ENCODE assay signal across 8 cellular contexts in the genomic region with DNA sequence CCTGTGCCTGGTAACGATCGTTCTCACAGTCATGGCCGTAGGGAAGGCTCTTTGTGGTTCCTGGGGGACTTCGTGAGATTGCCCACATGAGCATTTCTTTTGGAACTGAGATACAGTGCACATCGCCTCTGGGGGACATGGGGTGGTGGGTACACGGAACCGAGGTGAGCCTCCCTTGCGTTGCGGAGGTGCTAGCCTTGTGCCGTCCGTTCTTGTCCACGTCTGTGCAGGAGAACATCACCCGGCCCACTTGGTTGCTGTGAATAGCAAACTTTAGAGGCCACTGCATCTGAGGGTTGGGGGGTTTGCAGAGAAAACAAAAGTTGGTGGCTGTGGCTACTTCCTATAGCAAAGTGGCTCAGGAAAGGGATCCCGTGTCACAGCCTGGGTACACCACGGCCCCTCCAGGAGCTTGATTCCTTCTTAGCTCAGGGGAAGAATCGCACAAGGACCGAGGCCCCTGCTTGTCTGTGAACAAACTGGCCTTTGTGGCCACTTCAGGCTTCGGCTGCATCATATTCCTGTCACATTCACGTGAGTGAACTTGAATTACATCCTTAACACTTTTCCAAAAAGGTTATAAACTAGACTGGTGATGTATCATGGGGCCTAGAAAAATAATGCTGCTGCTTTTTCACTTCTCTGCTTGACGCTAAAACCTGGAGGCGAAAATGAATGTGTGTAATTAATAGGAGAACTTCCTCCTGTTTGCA.
A peak's percentile ranks its signal among the peaks of the same experiment; 100 is the strongest.
DNase-seq lines count a peak whose midpoint lies in the region; ATAC-seq and TF ChIP-seq lines count a peak whose summit lies in the region.

No MANE protein-coding gene starts in this region.

- peak overlapping the region; percentile 75 for H3K9ac ChIP-seq in BLaER1

- peaks cover 100% of the 10 kb centered on the region for H3K4me1 ChIP-seq in BLaER1
- peaks cover 94 to 95% of the 10 kb centered on the region in 2 donors for H3K4me1 ChIP-seq in naive thymus-derived CD4-positive, alpha-beta T cell (ENCODE audit: control insufficient read depth in 2 of 2, insufficient read depth in 2 of 2, low read length in 2 of 2)

- peaks cover 83 to 100% (median 98%) of the 10 kb centered on the region in 7 donors for H3K4me1 Mint-ChIP-seq in naive thymus-derived CD4-positive, alpha-beta T cell

- H3K9me3 Mint-ChIP-seq in naive thymus-derived CD4-positive, alpha-beta T cell, result peaks cover 0 to 2% (median 0%) of the 10 kb centered on the region in 11 donors

- peak overlapping the region; percentile 82 for H3K27ac ChIP-seq in BLaER1
- H3K27ac ChIP-seq in KOPT-K1 (ENCODE audit: low read depth, low read length, poor library complexity, severe bottlenecking), result peak overlapping the region; percentile 54
- H3K27ac ChIP-seq in coronary artery, result peak overlapping the region; percentile 82 to 90
- H3K27ac ChIP-seq in naive thymus-derived CD4-positive, alpha-beta T cell (ENCODE audit: low read depth, low read length), result peak overlapping the region; percentile 76

- H3K36me3 Mint-ChIP-seq in naive thymus-derived CD4-positive, alpha-beta T cell, result peaks cover 0 to 12% (median 0%) of the 10 kb centered on the region in 5 donors

- H3K27ac Mint-ChIP-seq in naive thymus-derived CD4-positive, alpha-beta T cell, result peak overlapping the region; percentile 85 to 98 (median 92)

- H3K27me3 Mint-ChIP-seq in naive thymus-derived CD4-positive, alpha-beta T cell, result no peaks in the 10 kb centered on the region

- peak overlapping the region; percentile 52 for H3K4me3 ChIP-seq in BLaER1
- peak overlapping the region; percentile 23 for H3K4me3 ChIP-seq in coronary artery
- H3K4me3 ChIP-seq in naive thymus-derived CD4-positive, alpha-beta T cell (ENCODE audit: low read length), result peak overlapping the region; percentile 23

- CTCF ChIA-PET in naive thymus-derived CD4-positive, alpha-beta T cell (lab: Charles Lee), result interaction anchor here (0.7 to 1.6 kb wide), 4 partner anchors 13 to 129 kb away, joined by 3 to 13 read pairs (median 4); no protein-coding TSS in a partner anchor

- ATAC-seq in naive thymus-derived CD4-positive, alpha-beta T cell, result no peak
- no peak for ATAC-seq in GM19452 (IDR thresholded peaks at IDR 0.05; ENCODE audit: unreplicated experiment)
- no peak for ATAC-seq in HG02973 (IDR thresholded peaks at IDR 0.05; ENCODE audit: unreplicated experiment)

- peaks cover 99% of the 10 kb centered on the region for H4K20me1 ChIP-seq in BLaER1

- H3K9me3 ChIP-seq in BLaER1, result no peaks in the 10 kb centered on the region
- no peaks in the 10 kb centered on the region for H3K9me3 ChIP-seq in KOPT-K1 (ENCODE audit: insufficient read depth, low read length, poor library complexity, severe bottlenecking)
- no peaks in the 10 kb centered on the region for H3K9me3 ChIP-seq in naive thymus-derived CD4-positive, alpha-beta T cell (ENCODE audit: control insufficient read depth in 2 of 3, low read length in 3 of 3)

- no peak for TF ChIP-seq CTCF in coronary artery (IDR thresholded peaks at IDR 0.05)

- H3K4me3 Mint-ChIP-seq in naive thymus-derived CD4-positive, alpha-beta T cell, result peak overlapping the region; percentile 37 to 91 (median 76)

- intact Hi-C loops in naive thymus-derived CD4-positive, alpha-beta T cell (cut with micrococcal nuclease), result loop anchor here (1.0 to 10.0 kb wide), 6 partner anchors 8 to 1155 kb away; a partner anchor contains a TSS

- peak overlapping the region; percentile 98 for H3K4me2 ChIP-seq in BLaER1

- H3K27me3 ChIP-seq in BLaER1, result no peaks in the 10 kb centered on the region
- no peaks in the 10 kb centered on the region for H3K27me3 ChIP-seq in naive thymus-derived CD4-positive, alpha-beta T cell (ENCODE audit: control insufficient read depth in 2 of 2, insufficient read depth in 2 of 2, low read length in 2 of 2)

- POLR2A ChIA-PET in naive thymus-derived CD4-positive, alpha-beta T cell (lab: Charles Lee), result interaction anchor here (0.5 to 9.9 kb wide), 7 partner anchors 8 to 26 kb away, joined by 3 to 85 read pairs (median 4); no protein-coding TSS in a partner anchor

- DNase-seq in coronary artery (ENCODE audit: low spot score) (no peak), glomerular visceral epithelial cell (ENCODE audit: extremely low spot score) (no peak), cerebellar cortex (ENCODE audit: low spot score) (no peak)
- DNase-seq in naive thymus-derived CD4-positive, alpha-beta T cell, result peak in 1 of 9 donors; percentile 20

- peaks cover 5% of the 10 kb centered on the region for H3K36me3 ChIP-seq in BLaER1
- H3K36me3 ChIP-seq in KOPT-K1 (ENCODE audit: insufficient read depth, low read length), result no peaks in the 10 kb centered on the region
- H3K36me3 ChIP-seq in naive thymus-derived CD4-positive, alpha-beta T cell (ENCODE audit: control insufficient read depth in 2 of 3, insufficient read depth in 3 of 3, low read length in 3 of 3), result no peaks in the 10 kb centered on the region
